Comparison of ENCODE assay signal across 35 cellular contexts in genomic region chr1:78630600-78630999, GRCh38.
"Had no signal": no experiment of that assay in that cellular context is flagged by ENCODE, and none has a peak within 500 bp of the region (broad histone marks: within the 10 kb centered on the region; RNA-seq: fewer than 3 reads in every experiment).

No MANE protein-coding gene starts in this region.

- H3K36me3 ChIP-seq: MG63 had no signal

- H3K4me3 ChIP-seq: MG63 had no signal

- DNase-seq: Karpas-422, Kasumi-1, KG1, MG63, MM.1S, MV-4-11, NCI-H1048, NCI-H1092, NCI-H1092 treated with DMSO at 0.1 percent for 48 hours, NCI-H1105, NCI-H1105 treated with DMSO at 0.1 percent for 48 hours, NCI-H1417, NCI-H1417 treated with DMSO at 0.1 percent for 48 hours, NCI-H1436, NCI-H1436 treated with DMSO at 0.1 percent for 48 hours, NCI-H146, NCI-H1694, NCI-H1694 treated with DMSO at 0.1 percent for 48 hours, NCI-H187, NCI-H187 treated with DMSO at 0.1 percent for 48 hours, NCI-H1930, NCI-H2029, NCI-H2029 treated with DMSO at 0.1 percent for 48 hours, NCI-H2081, NCI-H2081 treated with DMSO at 0.1 percent for 48 hours, NCI-H2107, NCI-H2171, NCI-H2171 treated with DMSO at 0.1 percent for 48 hours, NCI-H2227 treated with DMSO at 0.1 percent for 48 hours, NCI-H226, NCI-H345, NCI-H446, NCI-H446 treated with DMSO at 0.1 percent for 48 hours, NCI-H510A had no signal

- H3K27ac ChIP-seq: KMS-11 had no signal

- H3K9ac ChIP-seq: KMS-11 had no signal

- H3K9me3 ChIP-seq: MG63 had no signal

- H3K4me2 ChIP-seq: KMS-11 had no signal

- H3K27me3 ChIP-seq: MG63 had no signal
